ENCODE assay signal across 1 cellular context in genomic region chr16:28304214-28304613, GRCh38.
A peak's percentile ranks its signal among the peaks of the same experiment; 100 is the strongest.
TF ChIP-seq lines count a peak whose summit lies in the region.

No MANE protein-coding gene starts in this region.

TF ChIP-seq in K562, 482 proteins besides CTCF, POLR2A, EP300 and RAD21 (continued from another document and continues in another):
- TF ChIP-seq FOXP1 (CRISPR knock-in tag; IDR thresholded peaks at IDR 0.05) (0 out of 2 replicates have a peak, but pooled peaks have one; percentile 35), NFE2 (IDR thresholded peaks at IDR 0.05; ENCODE audit: low read depth) (no peak), RBFOX2 (IDR thresholded peaks at IDR 0.05; ENCODE audit: low read depth, low read length) (no peak), ZNF384 (IDR thresholded peaks at IDR 0.05; ENCODE audit: low read depth, low read length) (no peak), ARID1B (IDR thresholded peaks at IDR 0.05) (no peak), OTX1 (CRISPR knock-in tag; IDR thresholded peaks at IDR 0.05) (no peak), NFXL1 (CRISPR knock-in tag; IDR thresholded peaks at IDR 0.05) (no peak), SAFB2 (IDR thresholded peaks at IDR 0.05; ENCODE audit: borderline replicate concordance, low read depth, low read length, severe bottlenecking) (no peak), BRD9 (IDR thresholded peaks at IDR 0.05; ENCODE audit: low read depth, partially characterized antibody) (no peak), RNF219 (CRISPR knock-in tag; IDR thresholded peaks at IDR 0.05) (no peak), RCOR1 (IDR thresholded peaks at IDR 0.05; ENCODE audit: borderline replicate concordance in 1 of 2, low read depth in 2 of 2, low read length in 2 of 2) (peak in 1 of 2 experiments; percentile 87; a peak in 2 of 4 replicates), MCM3 (IDR thresholded peaks at IDR 0.05) (no peak), NR2F6 (CRISPR knock-in tag; IDR thresholded peaks at IDR 0.05) (no peak), FOXA3 (CRISPR knock-in tag; conservative IDR thresholded peaks at IDR 0.05 in 1 of 2, IDR thresholded peaks at IDR 0.05 in 1 of 2) (no peak), ZNF407 (IDR thresholded peaks at IDR 0.05; ENCODE audit: low read depth) (no peak), ZNF274 (IDR thresholded peaks at IDR 0.05; ENCODE audit: borderline replicate concordance, low read depth, low read length) (no peak), MYNN (IDR thresholded peaks at IDR 0.05) (no peak), MYNN (CRISPR knock-in tag; IDR thresholded peaks at IDR 0.05) (0 out of 2 replicates have a peak, but pooled peaks have one; percentile 65), SPI1 (IDR thresholded peaks at IDR 0.05; ENCODE audit: borderline replicate concordance, low read depth, low read length) (no peak), TEAD2 (tag; IDR thresholded peaks at IDR 0.05) (no peak), PPARD (CRISPR knock-in tag; IDR thresholded peaks at IDR 0.05) (no peak), KLF13 (tag; IDR thresholded peaks at IDR 0.05; ENCODE audit: borderline replicate concordance, low read depth) (no peak), E4F1 (CRISPR knock-in tag; IDR thresholded peaks at IDR 0.05; ENCODE audit: borderline replicate concordance) (no peak), CREM (IDR thresholded peaks at IDR 0.05; ENCODE audit: low read depth) (peak; percentile 48; the same call in 1 of the 2 replicates), MAX (CRISPR knock-in tag; IDR thresholded peaks at IDR 0.05) (no peak), FOS (IDR thresholded peaks at IDR 0.05; ENCODE audit: extremely low read depth, insufficient read length) (no peak), FOXO4 (CRISPR knock-in tag; IDR thresholded peaks at IDR 0.05) (no peak), ZNF76 (CRISPR knock-in tag; IDR thresholded peaks at IDR 0.05; ENCODE audit: borderline replicate concordance) (no peak), C11orf30 (IDR thresholded peaks at IDR 0.05; ENCODE audit: low read depth) (no peak), CHAMP1 (IDR thresholded peaks at IDR 0.05) (peak; percentile 42; the same call in 1 of the 2 replicates), FOXJ3 (CRISPR knock-in tag; IDR thresholded peaks at IDR 0.05) (0 out of 2 replicates have a peak, but pooled peaks have one; percentile 70), HMG20A (CRISPR knock-in tag; conservative IDR thresholded peaks at IDR 0.05) (no peak), NFIC (IDR thresholded peaks at IDR 0.05) (no peak), GTF2A2 (tag; IDR thresholded peaks at IDR 0.05) (no peak), RHOXF2B (CRISPR knock-in tag; conservative IDR thresholded peaks at IDR 0.05) (no peak), HMG20B (CRISPR knock-in tag; IDR thresholded peaks at IDR 0.05) (no peak), ZSCAN29 (IDR thresholded peaks at IDR 0.05) (no peak), JUNB (CRISPR knock-in tag; conservative IDR thresholded peaks at IDR 0.05) (no peak), CCNT2 (IDR thresholded peaks at IDR 0.05; ENCODE audit: borderline replicate concordance, extremely low read depth, insufficient read length, low read depth, low read length) (no peak), ELF2 (CRISPR knock-in tag; IDR thresholded peaks at IDR 0.05) (no peak), ZNF778 (CRISPR knock-in tag; IDR thresholded peaks at IDR 0.05) (no peak), ZNF586 (CRISPR knock-in tag; conservative IDR thresholded peaks at IDR 0.05) (no peak), TAF15 (IDR thresholded peaks at IDR 0.05; ENCODE audit: low read depth, low read length) (no peak), TOE1 (IDR thresholded peaks at IDR 0.05; ENCODE audit: borderline replicate concordance) (no peak), TOE1 (CRISPR knock-in tag; IDR thresholded peaks at IDR 0.05; ENCODE audit: borderline replicate concordance, low read depth) (no peak), SLC30A9 (CRISPR knock-in tag; IDR thresholded peaks at IDR 0.05) (no peak), MTA3 (IDR thresholded peaks at IDR 0.05; ENCODE audit: borderline replicate concordance) (no peak), ZKSCAN1 (IDR thresholded peaks at IDR 0.05; ENCODE audit: low read depth, low read length) (no peak), ILF3 (IDR thresholded peaks at IDR 0.05; ENCODE audit: borderline replicate concordance) (no peak), ZC3H4 (CRISPR knock-in tag; IDR thresholded peaks at IDR 0.05; ENCODE audit: borderline replicate concordance) (no peak), GATAD2B (IDR thresholded peaks at IDR 0.05; ENCODE audit: borderline replicate concordance) (no peak), HMGXB4 (CRISPR knock-in tag; IDR thresholded peaks at IDR 0.05) (0 out of 2 replicates have a peak, but pooled peaks have one; percentile 45), ZNF143 (CRISPR knock-in tag; IDR thresholded peaks at IDR 0.05) (no peak), RBM25 (IDR thresholded peaks at IDR 0.05; ENCODE audit: low read depth, low read length, severe bottlenecking) (peak; percentile 8)
